1 cellular context compared by ENCODE assay signal in genomic region chr1:89746424-89747149, GRCh38.
A peak's percentile ranks its signal among the peaks of the same experiment; 100 is the strongest.
TF ChIP-seq lines count a peak whose summit lies in the region.

No MANE protein-coding gene starts in this region.

TF ChIP-seq in K562, 482 proteins besides CTCF, POLR2A, EP300 and RAD21 (continued from another document):
- TF ChIP-seq ZNF407 (IDR thresholded peaks at IDR 0.05; ENCODE audit: low read depth) (no peak), MLLT1 (IDR thresholded peaks at IDR 0.05) (no peak), E2F8 (IDR thresholded peaks at IDR 0.05; ENCODE audit: low read depth, partially characterized antibody) (no peak), TRIM24 (IDR thresholded peaks at IDR 0.05) (no peak), NFRKB (IDR thresholded peaks at IDR 0.05; ENCODE audit: low read depth) (no peak), ZNF740 (CRISPR knock-in tag; IDR thresholded peaks at IDR 0.05) (no peak), ZNF740 (tag; IDR thresholded peaks at IDR 0.05) (no peak), JUN (IDR thresholded peaks at IDR 0.05; ENCODE audit: borderline replicate concordance, low read depth, low read length) (no peak), JUN (CRISPR knock-in tag; IDR thresholded peaks at IDR 0.05; ENCODE audit: borderline replicate concordance) (no peak), USF1 (CRISPR knock-in tag; IDR thresholded peaks at IDR 0.05) (peak; percentile 50; the same call in 1 of the 2 replicates), ATF3 (IDR thresholded peaks at IDR 0.05) (0 out of 2 replicates have a peak, but pooled peaks have one; percentile 12), ATF3 (CRISPR knock-in tag; conservative IDR thresholded peaks at IDR 0.05) (no peak)
